Comparison of ENCODE assay signal across 18 cellular contexts in the genomic region with DNA sequence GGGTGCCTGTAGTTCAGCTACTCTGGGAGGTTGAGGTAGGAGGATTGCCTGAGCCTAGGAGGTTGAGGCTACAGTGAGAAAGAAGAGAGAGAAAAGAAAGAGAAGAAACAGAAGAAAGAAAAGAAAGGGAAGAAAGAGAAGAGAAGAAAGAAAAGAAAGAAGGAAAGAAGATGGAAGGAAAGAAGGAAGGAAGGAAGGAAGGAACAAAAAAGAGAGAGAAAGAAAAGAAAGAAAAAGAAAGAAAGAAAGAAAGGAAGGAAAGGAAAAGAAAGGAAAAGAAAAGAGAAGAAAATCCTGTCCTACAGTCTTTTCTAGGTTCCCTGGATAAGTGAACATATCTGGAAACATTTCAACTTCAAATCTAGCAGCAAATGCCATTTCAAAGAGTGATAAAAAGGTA. TPM values are rescaled to one million over a fixed set of nuclear protein-coding genes. Genes with fewer than 3 reads are reported as not detected.
DNase-seq lines count a peak whose midpoint lies in the region; ATAC-seq lines count a peak whose summit lies in the region.
"Had no signal": no experiment of that assay in that cellular context is flagged by ENCODE, and none has a peak within 500 bp of the region (broad histone marks: within the 10 kb centered on the region; RNA-seq: fewer than 3 reads in every experiment).

No MANE protein-coding gene starts in this region.

- no peak for ATAC-seq in activated naive CD4-positive, alpha-beta T cell treated with anti-CD3 and anti-CD28 coated beads, Interleukin-2, amount 50 U/mL, for 72 hours
- ATAC-seq in T-helper 17 cell (no peak), GM19324 (IDR thresholded peaks at IDR 0.05; ENCODE audit: low FRiP score, unreplicated experiment) (no peak), GM21619 (IDR thresholded peaks at IDR 0.05; ENCODE audit: unreplicated experiment) (no peak)
- ATAC-seq in central memory CD8-positive, alpha-beta T cell (replicated peaks; ENCODE audit: extremely low read depth, poor library complexity, severe bottlenecking): no peak
- no peak for ATAC-seq in stimulated activated naive B cell treated with anti-CD40 and anti-IgM and Interleukin-4, amounts not matched to agents 10 μg/mL and 1 μg/mL and 100 μg/mL, for 72 hours (replicated peaks)
- ATAC-seq: Panc1 had no signal

- DNase-seq in activated naive CD4-positive, alpha-beta T cell treated with anti-CD3 and anti-CD28 coated beads, Interleukin-2, amount 50 U/mL, for 72 hours (ENCODE audit: low spot score in 2 of 2): no peak
- no peak for DNase-seq in activated naive CD4-positive, alpha-beta T cell (lab: John Stamatoyannopoulos, UW)
- DNase-seq in T-helper 17 cell: no peak
- DNase-seq in central memory CD8-positive, alpha-beta T cell (ENCODE audit: low spot score in 2 of 2): no peak
- no peak for DNase-seq in stimulated activated naive B cell treated with anti-CD40 and anti-IgM and Interleukin-4, amounts not matched to agents 10 μg/mL and 1 μg/mL and 100 μg/mL, for 72 hours
- DNase-seq: COR-L47, DMS53, HCEC 1CT, NCI-H1417, NCI-H1930, NCI-H2171, NCI-H774, SHP77 had no signal

- peaks cover 10% of the 10 kb centered on the region for H3K4me1 Mint-ChIP-seq in T-helper 17 cell
- peaks cover 10% of the 10 kb centered on the region for H3K4me1 Mint-ChIP-seq in central memory CD8-positive, alpha-beta T cell
- H3K4me1 Mint-ChIP-seq in stimulated activated naive B cell treated with anti-CD40 and anti-IgM and Interleukin-4, amounts not matched to agents 10 μg/mL and 1 μg/mL and 100 μg/mL, for 72 hours: peaks cover 4 to 7% of the 10 kb centered on the region in 2 donors

- peak overlapping the region; percentile 10 to 63 for H3K27ac Mint-ChIP-seq in activated naive CD4-positive, alpha-beta T cell treated with anti-CD3 and anti-CD28 coated beads, Interleukin-2, amount 50 U/mL, for 72 hours
- H3K27ac Mint-ChIP-seq in T-helper 17 cell: peak overlapping the region; percentile 94
- H3K27ac Mint-ChIP-seq in central memory CD8-positive, alpha-beta T cell (ENCODE audit: low read depth): peak overlapping the region; percentile 71
- peak overlapping the region; percentile 47 for H3K27ac Mint-ChIP-seq in stimulated activated naive B cell treated with anti-CD40 and anti-IgM and Interleukin-4, amounts not matched to agents 10 μg/mL and 1 μg/mL and 100 μg/mL, for 72 hours

- no peaks in the 10 kb centered on the region for H3K27me3 Mint-ChIP-seq in T-helper 17 cell
- no peaks in the 10 kb centered on the region for H3K27me3 Mint-ChIP-seq in central memory CD8-positive, alpha-beta T cell
- no peaks in the 10 kb centered on the region for H3K27me3 Mint-ChIP-seq in stimulated activated naive B cell treated with anti-CD40 and anti-IgM and Interleukin-4, amounts not matched to agents 10 μg/mL and 1 μg/mL and 100 μg/mL, for 72 hours
- H3K27me3 Mint-ChIP-seq: IgD-negative memory B cell had no signal

- H3K9me3 ChIP-seq in T-helper 17 cell (ENCODE audit: control insufficient read depth, low read length, poor library complexity, severe bottlenecking): no peaks in the 10 kb centered on the region
- H3K9me3 ChIP-seq: BLaER1 treated with 17β-estradiol and CSF1 and Interleukin-3, amounts not matched to agents 10 nM and 100 nM had no signal

- H3K4me3 Mint-ChIP-seq in T-helper 17 cell: no peak overlapping the region
- no peak overlapping the region for H3K4me3 Mint-ChIP-seq in central memory CD8-positive, alpha-beta T cell
- no peak overlapping the region for H3K4me3 Mint-ChIP-seq in stimulated activated naive B cell treated with anti-CD40 and anti-IgM and Interleukin-4, amounts not matched to agents 10 μg/mL and 1 μg/mL and 100 μg/mL, for 72 hours
- H3K4me3 Mint-ChIP-seq: IgD-negative memory B cell had no signal

- peaks cover 13 to 16% of the 10 kb centered on the region in 2 donors for H3K36me3 Mint-ChIP-seq in activated naive CD4-positive, alpha-beta T cell treated with anti-CD3 and anti-CD28 coated beads, Interleukin-2, amount 50 U/mL, for 72 hours
- peaks cover 10% of the 10 kb centered on the region for H3K36me3 Mint-ChIP-seq in T-helper 17 cell (ENCODE audit: low read depth)
- H3K36me3 Mint-ChIP-seq in central memory CD8-positive, alpha-beta T cell (ENCODE audit: insufficient read depth): peaks cover 72% of the 10 kb centered on the region
- H3K36me3 Mint-ChIP-seq in stimulated activated naive B cell treated with anti-CD40 and anti-IgM and Interleukin-4, amounts not matched to agents 10 μg/mL and 1 μg/mL and 100 μg/mL, for 72 hours: peaks cover 34 to 47% of the 10 kb centered on the region in 2 donors

- H3K9me3 Mint-ChIP-seq in activated naive CD4-positive, alpha-beta T cell treated with anti-CD3 and anti-CD28 coated beads, Interleukin-2, amount 50 U/mL, for 72 hours: no peaks in the 10 kb centered on the region
- no peaks in the 10 kb centered on the region for H3K9me3 Mint-ChIP-seq in central memory CD8-positive, alpha-beta T cell
- no peaks in the 10 kb centered on the region for H3K9me3 Mint-ChIP-seq in stimulated activated naive B cell treated with anti-CD40 and anti-IgM and Interleukin-4, amounts not matched to agents 10 μg/mL and 1 μg/mL and 100 μg/mL, for 72 hours
- H3K9me3 Mint-ChIP-seq: IgD-negative memory B cell had no signal

RNA-seq across cellular contexts. Expression of a gene that starts 29.6 kb away (rescaled TPM):
- 1 to 10 TPM; 6.4 to 9.4 TPM for total RNA-seq in activated naive CD4-positive, alpha-beta T cell treated with anti-CD3 and anti-CD28 coated beads, Interleukin-2, amount 50 U/mL, for 72 hours
- total RNA-seq in T-helper 17 cell: 10 to 100 TPM in 1 of 2 donors, 1 to 10 TPM in 1; 9.3 to 10.2 TPM

RNA-seq across cellular contexts. Expression of a gene that starts 54.5 kb away (rescaled TPM):
- total RNA-seq in activated naive CD4-positive, alpha-beta T cell treated with anti-CD3 and anti-CD28 coated beads, Interleukin-2, amount 50 U/mL, for 72 hours: 10 to 100 TPM; 73.1 to 79.0 TPM
- total RNA-seq in T-helper 17 cell: 100 to 1,000 TPM; 150 to 160 TPM

Comparison
In these comparisons a context has a peak if more than half of its experiments do, and no peak if none do; other contexts are left out.
1. H3K27ac Mint-ChIP-seq: peak in every context shown above with its lines; median percentile 94 in T-helper 17 cell; 71 in central memory CD8-positive, alpha-beta T cell; 47 in stimulated activated naive B cell treated with anti-CD40 and anti-IgM and Interleukin-4, amounts not matched to agents 10 μg/mL and 1 μg/mL and 100 μg/mL, for 72 hours; 36 in activated naive CD4-positive, alpha-beta T cell treated with anti-CD3 and anti-CD28 coated beads, Interleukin-2, amount 50 U/mL, for 72 hours.